ENCODE assay signal across 12 cellular contexts in genomic region chr19:8397291-8397690, GRCh38. TPM values are rescaled to one million over a fixed set of nuclear protein-coding genes. Genes with fewer than 3 reads are reported as not detected.
DNase-seq lines count a peak whose midpoint lies in the region; ATAC-seq and TF ChIP-seq lines count a peak whose summit lies in the region.
"Had no signal": no experiment of that assay in that cellular context is flagged by ENCODE, and none has a peak within 500 bp of the region (broad histone marks: within the 10 kb centered on the region; RNA-seq: fewer than 3 reads in every experiment).

No MANE protein-coding gene starts in this region.

- H3K27me3 Mint-ChIP-seq in activated naive CD8-positive, alpha-beta T cell treated with anti-CD3 and anti-CD28 coated beads for 36 hours: no peaks in the 10 kb centered on the region
- peaks cover 4% of the 10 kb centered on the region for H3K27me3 Mint-ChIP-seq in glutamatergic neuron (ENCODE audit: unreplicated experiment)

- peak overlapping the region in 3 of 5 donors; percentile 1 to 35 (median 2) for H3K9ac ChIP-seq in subcutaneous abdominal adipose tissue (ENCODE audit: low read length in 5 of 5)

- no peak for TF ChIP-seq CTCF in glutamatergic neuron (IDR thresholded peaks at IDR 0.05; ENCODE audit: partially characterized antibody, unreplicated experiment)

- intact Hi-C loops in left cardiac atrium (cut with DNase I): loop anchor here (2.0 to 5.0 kb wide), 2 partner anchors 42 to 45 kb away; no protein-coding TSS in a partner anchor
- intact Hi-C loops in cardiac septum (cut with DNase I): loop anchor here (2.0 kb wide), 1 partner anchor 42 kb away; no protein-coding TSS in a partner anchor

- ATAC-seq in left cardiac atrium (peak in 1 of 2 donors; percentile 11), HG03342 (IDR thresholded peaks at IDR 0.05; ENCODE audit: unreplicated experiment) (no peak), HG02840 (IDR thresholded peaks at IDR 0.05; ENCODE audit: low FRiP score, unreplicated experiment) (no peak), GM18861 (IDR thresholded peaks at IDR 0.05; ENCODE audit: unreplicated experiment) (no peak)

- no peaks in the 10 kb centered on the region for H3K9me3 Mint-ChIP-seq in activated naive CD8-positive, alpha-beta T cell treated with anti-CD3 and anti-CD28 coated beads for 36 hours
- H3K9me3 Mint-ChIP-seq in glutamatergic neuron (ENCODE audit: unreplicated experiment): peaks cover 15% of the 10 kb centered on the region

- peaks cover 0 to 29% (median 23%) of the 10 kb centered on the region in 5 donors for H3K36me3 ChIP-seq in subcutaneous abdominal adipose tissue (ENCODE audit: control insufficient read depth in 5 of 5, insufficient read depth in 5 of 5, low read length in 5 of 5)

- DNase-seq in left cardiac atrium (peak; percentile 23), cardiac septum (ENCODE audit: low spot score) (no peak), glutamatergic neuron (no peak)
- DNase-seq in activated naive CD8-positive, alpha-beta T cell treated with anti-CD3 and anti-CD28 coated beads for 36 hours: no peak
- DNase-seq: cortex of kidney had no signal

- peak overlapping the region; percentile 76 for H3K27ac Mint-ChIP-seq in activated naive CD8-positive, alpha-beta T cell treated with anti-CD3 and anti-CD28 coated beads for 36 hours
- H3K27ac Mint-ChIP-seq in glutamatergic neuron (ENCODE audit: unreplicated experiment): no peak overlapping the region

- no peaks in the 10 kb centered on the region for H3K27me3 ChIP-seq in subcutaneous abdominal adipose tissue (ENCODE audit: control insufficient read depth in 5 of 5, insufficient read depth in 4 of 5, low read length in 5 of 5)
- H3K27me3 ChIP-seq: gastrocnemius medialis, upper lobe of left lung had no signal

- no peak overlapping the region for H3K4me3 Mint-ChIP-seq in activated naive CD8-positive, alpha-beta T cell treated with anti-CD3 and anti-CD28 coated beads for 36 hours
- peak overlapping the region; percentile 22 for H3K4me3 Mint-ChIP-seq in glutamatergic neuron (ENCODE audit: unreplicated experiment)

- peaks cover 6 to 63% (median 57%) of the 10 kb centered on the region in 5 donors for H3K4me1 ChIP-seq in subcutaneous abdominal adipose tissue (ENCODE audit: control insufficient read depth in 5 of 5, insufficient read depth in 5 of 5, low read length in 5 of 5)

- H3K9me3 ChIP-seq in subcutaneous abdominal adipose tissue (ENCODE audit: control insufficient read depth in 5 of 5, low read length in 5 of 5): no peaks in the 10 kb centered on the region
- H3K9me3 ChIP-seq: gastrocnemius medialis, upper lobe of left lung had no signal

- H3K27ac ChIP-seq in subcutaneous abdominal adipose tissue (ENCODE audit: low read depth, low read length): no peak overlapping the region

- peaks cover 7% of the 10 kb centered on the region for H3K36me3 Mint-ChIP-seq in activated naive CD8-positive, alpha-beta T cell treated with anti-CD3 and anti-CD28 coated beads for 36 hours
- H3K36me3 Mint-ChIP-seq in glutamatergic neuron (ENCODE audit: unreplicated experiment): no peaks in the 10 kb centered on the region

- peaks cover 20% of the 10 kb centered on the region for H3K4me1 Mint-ChIP-seq in activated naive CD8-positive, alpha-beta T cell treated with anti-CD3 and anti-CD28 coated beads for 36 hours
- peaks cover 17% of the 10 kb centered on the region for H3K4me1 Mint-ChIP-seq in glutamatergic neuron (ENCODE audit: low read depth, unreplicated experiment)

- no peak overlapping the region for H3K4me3 ChIP-seq in subcutaneous abdominal adipose tissue (ENCODE audit: low read depth in 1 of 5, low read length in 5 of 5)
- H3K4me3 ChIP-seq: gastrocnemius medialis, lung, upper lobe of left lung had no signal

RNA-seq across cellular contexts. Expression of gene RAB11B, which starts 7.1 kb away (rescaled TPM):
- 100 to 1,000 TPM; 133 to 163 TPM for total RNA-seq in left cardiac atrium
- total RNA-seq in cardiac septum: 132 TPM
- total RNA-seq in activated naive CD8-positive, alpha-beta T cell treated with anti-CD3 and anti-CD28 coated beads for 36 hours: 10 to 100 TPM; 60.9 to 65.5 TPM
- total RNA-seq in glutamatergic neuron (ENCODE audit: unreplicated experiment): 137 TPM

RNA-seq across cellular contexts. Expression of gene MARCHF2, which starts 15.8 kb away (rescaled TPM):
- 10 to 100 TPM; 81.1 to 87.8 TPM for total RNA-seq in left cardiac atrium
- 84.3 TPM for total RNA-seq in cardiac septum
- 1 to 10 TPM; 6.1 to 6.6 TPM for total RNA-seq in activated naive CD8-positive, alpha-beta T cell treated with anti-CD3 and anti-CD28 coated beads for 36 hours
- 47.7 TPM for total RNA-seq in glutamatergic neuron (ENCODE audit: unreplicated experiment)

RNA-seq across cellular contexts. Expression of gene ANGPTL4, which starts 33.3 kb away (rescaled TPM):
- total RNA-seq in left cardiac atrium: 10 to 100 TPM; 16.3 to 81.6 TPM
- 4.1 TPM for total RNA-seq in cardiac septum
- total RNA-seq in activated naive CD8-positive, alpha-beta T cell treated with anti-CD3 and anti-CD28 coated beads for 36 hours: 1 to 10 TPM; 1.9 to 2.1 TPM
- 0.51 TPM for total RNA-seq in glutamatergic neuron (ENCODE audit: unreplicated experiment)

RNA-seq across cellular contexts. Expression of gene HNRNPM, which starts 47.5 kb away (rescaled TPM):
- total RNA-seq in left cardiac atrium: 100 to 1,000 TPM; 102 to 126 TPM
- 102 TPM for total RNA-seq in cardiac septum
- 100 to 1,000 TPM; 348 to 358 TPM for total RNA-seq in activated naive CD8-positive, alpha-beta T cell treated with anti-CD3 and anti-CD28 coated beads for 36 hours
- total RNA-seq in glutamatergic neuron (ENCODE audit: unreplicated experiment): 184 TPM

RNA-seq across cellular contexts. Expression of gene KANK3, which starts 54.2 kb away (rescaled TPM):
- total RNA-seq in left cardiac atrium (10 to 100 TPM; 19.3 to 19.6 TPM), cardiac septum (13.1 TPM), glutamatergic neuron (ENCODE audit: unreplicated experiment) (8.9 TPM)
- total RNA-seq in activated naive CD8-positive, alpha-beta T cell treated with anti-CD3 and anti-CD28 coated beads for 36 hours: under 1 TPM; 0.47 to 0.64 TPM
